ENCODE assay signal across 12 cellular contexts in the genomic region with DNA sequence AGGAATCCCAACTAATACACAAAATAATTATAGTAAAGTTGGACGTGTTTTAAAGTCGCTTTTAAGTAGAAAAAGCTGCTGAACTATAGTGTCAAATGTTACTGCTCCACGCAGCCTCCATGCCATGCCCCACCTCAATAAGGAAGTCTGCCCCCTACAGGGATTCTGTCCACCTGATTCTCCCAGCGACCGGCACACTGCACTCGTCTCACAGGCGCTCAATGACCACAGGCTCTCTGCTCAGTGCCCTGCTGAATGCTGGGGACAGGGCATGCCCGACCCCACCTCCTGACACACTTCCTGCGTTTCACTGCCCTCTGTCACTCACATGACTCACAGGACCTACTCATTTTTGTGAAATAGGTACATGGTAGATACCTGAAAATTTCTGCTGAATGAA. TPM values are rescaled to one million over a fixed set of nuclear protein-coding genes. Genes with fewer than 3 reads are reported as not detected.
DNase-seq lines count a peak whose midpoint lies in the region; ATAC-seq, FAIRE-seq and TF ChIP-seq lines count a peak whose summit lies in the region.
"Had no signal": no experiment of that assay in that cellular context is flagged by ENCODE, and none has a peak within 500 bp of the region (broad histone marks: within the 10 kb centered on the region; RNA-seq: fewer than 3 reads in every experiment).

No MANE protein-coding gene starts in this region.

- H3K4ac ChIP-seq in mesendoderm (ENCODE audit: low read depth, low read length) = no peak overlapping the region

- H4K20me1 ChIP-seq in K562 (replicated peaks; ENCODE audit: control insufficient read depth, insufficient read depth, low read length) = no peaks in the 10 kb centered on the region

- H3K79me2 ChIP-seq in K562 (ENCODE audit: control insufficient read depth, insufficient read depth, low read length) (no peaks in the 10 kb centered on the region), mesendoderm (ENCODE audit: control insufficient read depth, insufficient read depth, low read length) (no peaks in the 10 kb centered on the region)
- H3K79me2 ChIP-seq: hepatocyte had no signal

- WGBS in K562 (ENCODE audit: insufficient coverage, low coverage, missing lambda C conversion rate) = 71% methylated on average over 9 of the region's 9 CpGs
- no CpG with 5 or more reads among the region's 9 CpGs for WGBS in mesendoderm (ENCODE audit: extremely low coverage, insufficient coverage, low lambda C conversion rate)
- WGBS in pancreas, 2 donors = 86 to 89% methylated on average over 9 of the region's 9 CpGs

- ATAC-seq in K562 (peak; percentile 78), pancreas (no peak), GM21390 (IDR thresholded peaks at IDR 0.05; ENCODE audit: unreplicated experiment) (no peak)
- ATAC-seq: Right ventricle myocardium inferior had no signal

- in situ Hi-C loops in K562 (cut with MboI) = no loop called here

- TF ChIP-seq CTCF in Calu3 (IDR thresholded peaks at IDR 0.05; ENCODE audit: unreplicated experiment) = no peak
- 0 out of 6 replicates have a peak, but pooled peaks of 2 of the 3 experiments have one; percentile 14 to 28 for TF ChIP-seq CTCF in K562 (IDR thresholded peaks at IDR 0.05 in 2 of 3, conservative IDR thresholded peaks at IDR 0.05 in 1 of 3; ENCODE audit: insufficient read depth in 2 of 3, low read depth in 1 of 3, low read length in 3 of 3)
- TF ChIP-seq CTCF in pancreas (IDR thresholded peaks at IDR 0.05) = no peak

- no peak for FAIRE-seq in K562 (lab: Jason Lieb, UNC)
- no peak for FAIRE-seq in pancreas (lab: Jason Lieb, UNC)

- no peak overlapping the region for H2BK5ac ChIP-seq in mesendoderm (ENCODE audit: low read length)

- peak; percentile 6 for DNase-seq in Calu3
- peak; percentile 0 for DNase-seq in HCEC 1CT
- DNase-seq in K562 (ENCODE audit: extremely low read depth in 1 of 4, low spot score in 3 of 4) = peak in 2 of 4 experiments; percentile 11 to 20
- peak; percentile 75 for DNase-seq in mesendoderm
- no peak for DNase-seq in pancreas
- DNase-seq in COR-L47 (lab: John Stamatoyannopoulos, UW) = no peak
- DNase-seq in NCI-H748 (lab: John Stamatoyannopoulos, UW; ENCODE audit: unreplicated experiment) = no peak
- DNase-seq: Kasumi-1, retina had no signal

- no peak overlapping the region for H3K27ac ChIP-seq in K562 (ENCODE audit: extremely low read depth, low read depth, low read length)
- H3K27ac ChIP-seq in mesendoderm (ENCODE audit: low read depth, low read length) = no peak overlapping the region
- no peak overlapping the region for H3K27ac ChIP-seq in pancreas
- H3K27ac ChIP-seq: hepatocyte had no signal

- CTCF ChIA-PET in Calu3 (lab: Charles Lee) = no interaction called here
- CTCF ChIA-PET in K562 (lab: Yijun Ruan, JAX; ENCODE audit: low intra/inter-chr PET ratio) = interaction anchor here (1.8 kb wide), 1 partner anchor 119 kb away, joined by 8 read pairs; no protein-coding TSS in a partner anchor

- TF ChIP-seq EP300 in K562 (IDR thresholded peaks at IDR 0.05; ENCODE audit: low read length) = no peak

- POLR2A ChIA-PET in K562 (lab: Yijun Ruan, JAX) = no interaction called here

- no peaks in the 10 kb centered on the region for H3K4me1 ChIP-seq in K562 (replicated peaks in 1 of 2; ENCODE audit: control insufficient read depth in 2 of 2, insufficient read depth in 2 of 2, low read length in 2 of 2)
- H3K4me1 ChIP-seq in mesendoderm (ENCODE audit: control insufficient read depth, low read depth, low read length) = no peaks in the 10 kb centered on the region
- peaks cover 0 to 2% (median 1%) of the 10 kb centered on the region in 3 donors for H3K4me1 ChIP-seq in pancreas

- H3K9ac ChIP-seq in K562 (ENCODE audit: insufficient read depth in 1 of 2, low read depth in 2 of 2, low read length in 2 of 2) = peak overlapping the region in 1 of 2 experiments; percentile 45; a peak in 1 of 4 replicates
- no peak overlapping the region for H3K9ac ChIP-seq in mesendoderm (ENCODE audit: low read length)

- peaks cover 13% of the 10 kb centered on the region for H3K36me3 Mint-ChIP-seq in Calu3 (ENCODE audit: insufficient read depth, unreplicated experiment)

- no peak overlapping the region for H3K23ac ChIP-seq in mesendoderm (ENCODE audit: low read length)

- H2BK15ac ChIP-seq in mesendoderm (replicated peaks; ENCODE audit: low read depth) = no peak overlapping the region

- H4K5ac ChIP-seq in mesendoderm (ENCODE audit: low read length) = no peak overlapping the region

- H3K36me3 ChIP-seq in K562 (ENCODE audit: control insufficient read depth, insufficient read depth, low read length) = peaks cover 38% of the 10 kb centered on the region; the same call in 2 of the 3 replicates
- no peaks in the 10 kb centered on the region for H3K36me3 ChIP-seq in mesendoderm (ENCODE audit: control insufficient read depth, insufficient read depth, low read length)
- H3K36me3 ChIP-seq in pancreas = peaks cover 0 to 65% (median 18%) of the 10 kb centered on the region in 3 donors

- no peaks in the 10 kb centered on the region for H3K9me3 Mint-ChIP-seq in Calu3 (ENCODE audit: low read depth, unreplicated experiment)

- H3K4me3 ChIP-seq in K562 (no peak overlapping the region), mesendoderm (ENCODE audit: low read length) (no peak overlapping the region), pancreas (no peak overlapping the region)
- H3K4me3 ChIP-seq: hepatocyte had no signal

- no peak overlapping the region for H2BK120ac ChIP-seq in mesendoderm (ENCODE audit: low read depth, low read length)

- H3K27me3 Mint-ChIP-seq in Calu3 (ENCODE audit: unreplicated experiment) = no peaks in the 10 kb centered on the region

- BruUV-seq in Calu3 (replicated peaks; lab: Mats Ljungman, UMichigan) = no TSS peak
- BruUV-seq in K562 (replicated peaks; lab: Mats Ljungman, UMichigan) = no TSS peak

- peaks cover 22% of the 10 kb centered on the region for H3K4me1 Mint-ChIP-seq in Calu3 (ENCODE audit: low read depth, unreplicated experiment)

- no peak overlapping the region for H3K18ac ChIP-seq in mesendoderm (ENCODE audit: low read length)

- H2AK5ac ChIP-seq in mesendoderm (ENCODE audit: low read length) = no peak overlapping the region

- intact Hi-C loops in Calu3 (cut with micrococcal nuclease; ENCODE audit: unreplicated experiment) = loop anchor here (5.0 kb wide), 1 partner anchor 57 kb away; the partner anchor contains the start of genes ATG2B and GSKIP
- intact Hi-C loops in K562 (cut with micrococcal nuclease) = no loop called here
- intact Hi-C loops in pancreas (cut with DNase I) = loop anchor here in 2 of 3 donors (10.0 kb wide), 2 partner anchors 110 to 120 kb away; no protein-coding TSS in a partner anchor

- no peaks in the 10 kb centered on the region for H3K9me1 ChIP-seq in K562 (ENCODE audit: control insufficient read depth, insufficient read depth, low read length)

- no peak overlapping the region for H3K56ac ChIP-seq in mesendoderm (ENCODE audit: low read length)

- H2AFZ ChIP-seq in K562 (ENCODE audit: low read depth, low read length) = no peak overlapping the region
- H2AFZ ChIP-seq: hepatocyte had no signal

- H4K8ac ChIP-seq in mesendoderm (ENCODE audit: low read depth, low read length) = no peak overlapping the region

- no peak overlapping the region for H3K4me2 ChIP-seq in K562 (ENCODE audit: insufficient read depth, low read length)
- no peak overlapping the region for H3K4me2 ChIP-seq in mesendoderm (ENCODE audit: low read length)
- H3K4me2 ChIP-seq: hepatocyte had no signal

- no peaks in the 10 kb centered on the region for H3K9me3 ChIP-seq in K562 (replicated peaks; ENCODE audit: control insufficient read depth, insufficient read depth, low read depth, low read length)
- H3K9me3 ChIP-seq in pancreas = no peaks in the 10 kb centered on the region

- H3K4me3 Mint-ChIP-seq in Calu3 (ENCODE audit: low read depth, unreplicated experiment) = no peak overlapping the region

- H3K79me1 ChIP-seq in mesendoderm (ENCODE audit: low read length) = no peaks in the 10 kb centered on the region

- no peak for TF ChIP-seq RAD21 in K562 (CRISPR knock-in tag; conservative IDR thresholded peaks at IDR 0.05 in 1 of 2, IDR thresholded peaks at IDR 0.05 in 1 of 2)

- H3K27ac Mint-ChIP-seq in Calu3 (ENCODE audit: unreplicated experiment) = no peak overlapping the region

- no peak for TF ChIP-seq POLR2A in K562 (conservative IDR thresholded peaks at IDR 0.05)

- no peaks in the 10 kb centered on the region for H3K27me3 ChIP-seq in K562 (ENCODE audit: control insufficient read depth in 2 of 2, insufficient read depth in 2 of 2, low read length in 2 of 2)
- no peaks in the 10 kb centered on the region for H3K27me3 ChIP-seq in mesendoderm (ENCODE audit: insufficient read depth, low read length, poor library complexity)
- no peaks in the 10 kb centered on the region for H3K27me3 ChIP-seq in pancreas
- H3K27me3 ChIP-seq: hepatocyte had no signal

RNA-seq across cellular contexts. Expression of gene BDKRB1, which starts 48.9 kb away (rescaled TPM):
- total RNA-seq in Calu3 (2022) (not detected in 2 replicates), K562 (2014; rRNA removed) (0.09 and 0.29 TPM in 2 replicates), K562 (2014; rRNA removed; fragmentation: Illumina TruSeq; extraction: Trizol) (0.07 and 0.13 TPM in 2 replicates), K562 (2015; rRNA removed; fragmentation: Illumina TruSeq; extraction: Trizol) (0.22 TPM in 1 of 2 replicates, not detected in the other), K562 (2021) (0.09 and 0.20 TPM in 2 replicates), pancreas (under 1 TPM; 0.12 to 0.92 (median 0.50) TPM)
- not detected in 2 replicates for total RNA-seq in K562 (2011; cell fraction: chromatin; rRNA removed; ENCODE audit: low replicate concordance)
- not detected in 2 replicates for total RNA-seq in K562 (2011; cell fraction: nucleolus; rRNA removed)
- total RNA-seq in K562 (2011; cell fraction: nucleoplasm; rRNA removed) = not detected in 2 replicates
- polyA plus RNA-seq in K562 (2011; rRNA removed) (0.10 TPM in 1 of 2 replicates, not detected in the other), K562 (2014; fragmentation: Illumina TruSeq; extraction: Trizol) (0.06 and 0.11 TPM in 2 replicates), K562 (2014; fragmentation: Nextera tagmentation; extraction: Ambion mirVana) (under 1 TPM in 1 of 2 experiments, not detected in 1; 0.06 TPM), K562 (2014; rRNA removed) (0.23 TPM in 1 of 2 replicates, not detected in the other), pancreas (1 to 10 TPM; 3.0 to 4.5 TPM)
- 0.12 TPM in 1 of 2 replicates, not detected in the other for polyA plus RNA-seq in K562 (2011; cell fraction: cytosol; rRNA removed)
- polyA plus RNA-seq in K562 (2011; cell fraction: nucleus; rRNA removed) = 0.13 TPM in 1 of 2 replicates, not detected in the other
- 0.18 and 0.58 TPM in 2 replicates for polyA plus RNA-seq in K562 (2012)
- not detected in 2 replicates for polyA minus RNA-seq in K562 (2011; rRNA and poly(A)+ RNA removed)
- polyA minus RNA-seq in K562 (2011; cell fraction: cytosol; rRNA and poly(A)+ RNA removed) = not detected in 2 replicates
- polyA minus RNA-seq in K562 (2011; cell fraction: nucleus; rRNA and poly(A)+ RNA removed) = 0.27 TPM in 1 of 2 replicates, not detected in the other
- 0.56 TPM for polyA plus RNA-seq in mesendoderm (2013, experiment 1 of 2)
- polyA plus RNA-seq in mesendoderm (2013, experiment 2 of 2) = 0.53 TPM
- total RNA-seq: Right ventricle myocardium inferior had no signal

RNA-seq across cellular contexts. Expression of gene ATG2B, which starts 58.2 kb away (rescaled TPM):
- total RNA-seq in Calu3 (2022) = 13.0 and 14.5 TPM in 2 replicates
- 24.6 and 83.9 TPM in 2 replicates for total RNA-seq in K562 (2011; cell fraction: chromatin; rRNA removed; ENCODE audit: low replicate concordance)
- total RNA-seq in K562 (2011; cell fraction: nucleolus; rRNA removed) = 8.7 and 20.5 TPM in 2 replicates
- total RNA-seq in K562 (2011; cell fraction: nucleoplasm; rRNA removed) = 27.6 and 27.7 TPM in 2 replicates
- total RNA-seq in K562 (2014; rRNA removed) = 7.1 and 10.4 TPM in 2 replicates
- 12.3 and 13.9 TPM in 2 replicates for total RNA-seq in K562 (2014; rRNA removed; fragmentation: Illumina TruSeq; extraction: Trizol)
- total RNA-seq in K562 (2015; rRNA removed; fragmentation: Illumina TruSeq; extraction: Trizol) = 7.5 and 8.7 TPM in 2 replicates
- 9.8 and 12.9 TPM in 2 replicates for total RNA-seq in K562 (2021)
- 7.0 and 7.9 TPM in 2 replicates for polyA plus RNA-seq in K562 (2011; rRNA removed)
- polyA plus RNA-seq in K562 (2011; cell fraction: cytosol; rRNA removed) = 2.8 and 3.8 TPM in 2 replicates
- 21.3 and 27.5 TPM in 2 replicates for polyA plus RNA-seq in K562 (2011; cell fraction: nucleus; rRNA removed)
- polyA plus RNA-seq in K562 (2012) = 4.6 and 7.2 TPM in 2 replicates
- 9.8 and 11.3 TPM in 2 replicates for polyA plus RNA-seq in K562 (2014; fragmentation: Illumina TruSeq; extraction: Trizol)
- polyA plus RNA-seq in K562 (2014; fragmentation: Nextera tagmentation; extraction: Ambion mirVana) = 1 to 10 TPM in 1 of 2 experiments, under 1 TPM in 1; 0.83 to 1.6 TPM
- polyA plus RNA-seq in K562 (2014; rRNA removed) = 8.0 and 9.4 TPM in 2 replicates
- polyA minus RNA-seq in K562 (2011; rRNA and poly(A)+ RNA removed) = 14.3 and 14.5 TPM in 2 replicates
- polyA minus RNA-seq in K562 (2011; cell fraction: cytosol; rRNA and poly(A)+ RNA removed) = 4.3 and 9.4 TPM in 2 replicates
- 18.6 and 29.8 TPM in 2 replicates for polyA minus RNA-seq in K562 (2011; cell fraction: nucleus; rRNA and poly(A)+ RNA removed)
- polyA plus RNA-seq in mesendoderm (2013, experiment 1 of 2) = 4.8 TPM
- 4.3 TPM for polyA plus RNA-seq in mesendoderm (2013, experiment 2 of 2)
- total RNA-seq in pancreas = 10 to 100 TPM; 14.9 to 23.4 (median 21.0) TPM
- polyA plus RNA-seq in pancreas = 10 to 100 TPM in 1 of 2 donors, 1 to 10 TPM in 1; 7.4 to 10.7 TPM

RNA-seq across cellular contexts. Expression of gene GSKIP, which starts 58.4 kb away (rescaled TPM):
- 33.3 and 42.5 TPM in 2 replicates for total RNA-seq in Calu3 (2022)
- total RNA-seq in K562 (2011; cell fraction: chromatin; rRNA removed; ENCODE audit: low replicate concordance) = 5.7 and 14.8 TPM in 2 replicates
- total RNA-seq in K562 (2011; cell fraction: nucleolus; rRNA removed) = 4.0 and 5.0 TPM in 2 replicates
- 6.6 and 8.5 TPM in 2 replicates for total RNA-seq in K562 (2011; cell fraction: nucleoplasm; rRNA removed)
- total RNA-seq in K562 (2014; rRNA removed) = 12.9 and 14.1 TPM in 2 replicates
- 33.2 and 39.0 TPM in 2 replicates for total RNA-seq in K562 (2014; rRNA removed; fragmentation: Illumina TruSeq; extraction: Trizol)
- total RNA-seq in K562 (2015; rRNA removed; fragmentation: Illumina TruSeq; extraction: Trizol) = 21.3 and 22.2 TPM in 2 replicates
- total RNA-seq in K562 (2021) = 18.4 and 21.3 TPM in 2 replicates
- polyA plus RNA-seq in K562 (2011; rRNA removed) = 15.6 and 22.2 TPM in 2 replicates
- polyA plus RNA-seq in K562 (2011; cell fraction: cytosol; rRNA removed) = 6.4 and 11.8 TPM in 2 replicates
- 3.9 and 6.5 TPM in 2 replicates for polyA plus RNA-seq in K562 (2011; cell fraction: nucleus; rRNA removed)
- 24.7 and 24.9 TPM in 2 replicates for polyA plus RNA-seq in K562 (2012)
- polyA plus RNA-seq in K562 (2014; fragmentation: Illumina TruSeq; extraction: Trizol) = 28.5 and 33.5 TPM in 2 replicates
- polyA plus RNA-seq in K562 (2014; fragmentation: Nextera tagmentation; extraction: Ambion mirVana) = 10 to 100 TPM; 47.6 to 58.9 TPM
- 14.5 and 14.6 TPM in 2 replicates for polyA plus RNA-seq in K562 (2014; rRNA removed)
- 29.7 and 32.3 TPM in 2 replicates for polyA minus RNA-seq in K562 (2011; rRNA and poly(A)+ RNA removed)
- 8.5 and 12.4 TPM in 2 replicates for polyA minus RNA-seq in K562 (2011; cell fraction: cytosol; rRNA and poly(A)+ RNA removed)
- 2.2 and 5.6 TPM in 2 replicates for polyA minus RNA-seq in K562 (2011; cell fraction: nucleus; rRNA and poly(A)+ RNA removed)
- 24.4 TPM for polyA plus RNA-seq in mesendoderm (2013, experiment 1 of 2)
- 25.2 TPM for polyA plus RNA-seq in mesendoderm (2013, experiment 2 of 2)
- 10 to 100 TPM in 1 of 6 donors, 1 to 10 TPM in 5; 6.2 to 13.8 (median 8.5) TPM for total RNA-seq in pancreas
- polyA plus RNA-seq in pancreas = 10 to 100 TPM in 1 of 2 donors, 1 to 10 TPM in 1; 3.4 to 10.3 TPM

Comparison
In these comparisons a context has a peak if more than half of its experiments do, and no peak if none do; other contexts are left out.
1. DNase-seq: peak in Calu3 (single experiment), HCEC 1CT (single experiment) and mesendoderm (single experiment); none in pancreas (0 of 6), COR-L47 (single experiment) and NCI-H748 (single experiment).
2. CTCF ChIP-seq: peak in K562 (2 of 3); none in Calu3 (single experiment) and pancreas (0 of 4).